Comparison of ENCODE assay signal across 1 cellular context in the genomic region with DNA sequence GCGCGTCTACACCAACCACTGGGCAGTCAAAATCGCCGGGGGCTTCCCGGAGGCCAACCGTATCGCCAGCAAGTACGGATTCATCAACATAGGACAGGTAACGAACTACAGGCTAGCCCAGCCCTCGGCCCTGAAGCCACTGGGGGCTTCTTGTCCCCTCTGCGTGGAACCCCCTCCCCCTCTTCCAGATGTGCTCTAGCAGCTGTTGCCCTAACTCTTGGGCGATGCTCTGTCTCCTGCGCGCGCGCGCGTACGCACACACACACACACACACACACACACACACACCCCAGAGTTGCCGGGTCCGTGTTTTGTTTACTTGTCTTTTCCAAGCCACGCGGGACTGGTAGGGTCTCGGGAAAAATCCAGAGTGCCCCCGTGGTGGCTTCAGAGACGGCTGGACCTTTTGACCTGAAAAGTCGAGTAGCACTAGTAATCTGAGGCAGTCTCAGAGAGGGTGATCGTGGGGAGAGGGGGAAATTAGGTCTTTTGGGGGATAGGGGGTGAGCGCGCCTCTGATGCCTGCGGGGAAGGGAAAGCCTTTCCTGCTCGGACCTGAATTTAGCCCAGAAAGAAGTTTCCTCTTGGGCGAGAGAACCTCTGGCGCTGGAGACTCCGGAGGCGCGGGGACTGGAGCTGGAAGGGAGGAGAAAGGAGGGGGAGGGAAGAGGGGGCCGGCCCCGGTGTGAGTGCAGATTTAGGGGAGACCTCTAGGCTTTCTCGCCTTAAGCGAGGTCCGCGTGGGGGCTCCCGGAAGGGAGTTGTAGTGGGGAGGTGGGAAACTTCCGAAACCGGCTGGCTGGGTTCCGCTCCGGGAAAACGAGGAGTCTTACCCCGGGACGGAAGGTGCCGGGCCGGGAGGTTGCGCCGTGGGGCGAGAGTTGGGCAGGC.
TF ChIP-seq lines count a peak whose summit lies in the region.

No MANE protein-coding gene starts in this region.

TF ChIP-seq in HepG2, 621 proteins besides CTCF, POLR2A, EP300 and RAD21:
- no peak for TF ChIP-seq U2AF1 (optimal IDR thresholded peaks at IDR 0.05; ENCODE audit: low read depth, low read length)
- TF ChIP-seq ZSCAN29 (CRISPR knock-in tag; conservative IDR thresholded peaks at IDR 0.05): 0 out of 2 replicates have a peak, but pooled peaks have one; percentile 34
